In the genomic region with DNA sequence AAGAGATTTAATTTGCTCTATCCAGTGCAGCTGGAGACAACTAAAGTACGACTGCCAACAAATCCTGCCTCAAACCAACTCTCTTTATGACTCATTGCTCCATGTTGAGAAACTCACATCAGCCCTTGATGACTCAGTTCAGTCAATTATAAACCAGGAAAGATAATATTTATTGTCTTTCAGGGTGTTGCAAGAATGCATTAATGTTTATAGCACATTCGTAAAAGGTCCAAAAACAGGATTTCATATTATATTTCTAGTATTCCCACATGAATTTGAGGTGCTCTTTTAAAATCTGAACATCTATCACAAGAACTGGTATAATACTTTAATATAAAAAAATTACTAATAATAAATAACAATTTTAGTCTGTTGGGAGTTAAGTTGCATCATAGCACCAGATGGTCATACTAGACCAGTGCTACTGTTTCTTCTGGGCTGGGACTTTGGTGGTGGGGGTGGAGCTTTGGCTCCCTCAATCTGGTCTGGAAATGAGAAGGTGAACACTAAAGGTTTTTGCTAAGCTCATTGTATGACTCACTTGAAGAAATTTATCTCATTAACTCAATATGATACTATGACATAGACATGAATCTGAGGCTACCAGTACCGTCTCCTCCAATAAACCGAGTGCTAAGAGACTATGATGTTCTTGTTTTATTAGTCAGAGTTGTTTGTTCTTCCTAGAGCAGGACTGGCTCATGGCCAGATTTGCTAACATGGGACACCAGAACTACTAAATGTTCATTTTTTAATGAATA, we compare ENCODE assay signal across 9 cellular contexts. TPM values are rescaled to one million over a fixed set of nuclear protein-coding genes. Genes with fewer than 3 reads are reported as not detected.
DNase-seq lines count a peak whose midpoint lies in the region; FAIRE-seq and TF ChIP-seq lines count a peak whose summit lies in the region.
"Had no signal": no experiment of that assay in that cellular context is flagged by ENCODE, and none has a peak within 500 bp of the region (broad histone marks: within the 10 kb centered on the region; RNA-seq: fewer than 3 reads in every experiment).

No MANE protein-coding gene starts in this region.

- no peak for FAIRE-seq in GM12892 (lab: Jason Lieb, UNC)

- peak; percentile 10 for DNase-seq in GM12892 (ENCODE audit: insufficient read length)
- DNase-seq in H4 (ENCODE audit: low spot score): peak; percentile 94
- DNase-seq in M059J (ENCODE audit: low read depth): peak; percentile 95
- DNase-seq in activated T-cell treated with anti-CD3 and anti-CD28 coated beads, Interleukin-2, amount 50 U/mL, for 48 hours: peak; percentile 64 to 68
- peak; percentile 77 for DNase-seq in hepatic stellate cell (ENCODE audit: low spot score)
- DNase-seq in stimulated activated CD8-positive, alpha-beta memory T cell treated with anti-CD3 and anti-CD28 coated beads, Interleukin-15, amount 100 ng/mL, for 48 hours (ENCODE audit: low read depth in 2 of 2): peak; percentile 12 to 46
- DNase-seq in DMS114 treated with DMSO at 0.1 percent for 48 hours (lab: John Stamatoyannopoulos, UW; ENCODE audit: unreplicated experiment): no peak
- DNase-seq in NCI-H1436 (lab: John Stamatoyannopoulos, UW): no peak
- DNase-seq: activated B cell treated with CpG ODN at 0.5 μM for 24 hours had no signal

- TF ChIP-seq POLR2A in GM12892 (IDR thresholded peaks at IDR 0.05; ENCODE audit: low read depth, low read length): no peak

RNA-seq across cellular contexts. Expression of a gene that starts 26.6 kb away (rescaled TPM):
- polyA plus RNA-seq in GM12892 (2012; ENCODE audit: missing spikeins): 11.1 TPM
- 22.4 and 29.8 TPM in 2 replicates for total RNA-seq in H4 (2014; rRNA removed; shearing (Covaris generic))
- 11.9 and 23.1 TPM in 2 replicates for total RNA-seq in M059J (2014; rRNA removed; shearing (Covaris generic))

Comparison
In these comparisons a context has a peak if more than half of its experiments do, and no peak if none do; other contexts are left out.
1. DNase-seq: peak in GM12892 (single experiment), H4 (single experiment), M059J (single experiment), activated T-cell treated with anti-CD3 and anti-CD28 coated beads, Interleukin-2, amount 50 U/mL, for 48 hours (2 of 2), hepatic stellate cell (single experiment) and stimulated activated CD8-positive, alpha-beta memory T cell treated with anti-CD3 and anti-CD28 coated beads, Interleukin-15, amount 100 ng/mL, for 48 hours (2 of 2); none in DMS114 treated with DMSO at 0.1 percent for 48 hours (single experiment) and NCI-H1436 (single experiment).